ENCODE assay signal across 25 cellular contexts in genomic region chr5:127009784-127010183, GRCh38.
"Had no signal": no experiment of that assay in that cellular context is flagged by ENCODE, and none has a peak within 500 bp of the region (broad histone marks: within the 10 kb centered on the region; RNA-seq: fewer than 3 reads in every experiment).

No MANE protein-coding gene starts in this region.

- H3K27me3 Mint-ChIP-seq: activated B cell treated with CpG ODN at 0.5 μM for 24 hours; activated CD4-positive, alpha-beta T cell treated with anti-CD3 and anti-CD28 coated beads for 36 hours; dendritic cell treated with granulocyte-macrophage colony-stimulating factor and Interleukin-4, amounts not matched to agents 40 ng/mL and 50 ng/mL, for 4 days; memory B cell had no signal

- H2AFZ ChIP-seq: hepatocyte had no signal

- H3K27me3 ChIP-seq: body of pancreas, cardiac muscle cell, hepatocyte, sigmoid colon, spleen, stomach, transverse colon had no signal

- FAIRE-seq: endometrium, urothelium cell line had no signal

- H3K4me2 ChIP-seq: hepatocyte had no signal

- H3K4me3 Mint-ChIP-seq: activated B cell treated with CpG ODN at 0.5 μM for 24 hours; activated CD4-positive, alpha-beta T cell treated with anti-CD3 and anti-CD28 coated beads for 36 hours; activated T-cell treated with anti-CD3 and anti-CD28 coated beads, Interleukin-2, amount 50 U/mL, for 72 hours; dendritic cell treated with granulocyte-macrophage colony-stimulating factor and Interleukin-4, amounts not matched to agents 40 ng/mL and 50 ng/mL, for 4 days; memory B cell; neural crest cell had no signal

- H3K9me3 ChIP-seq: body of pancreas, sigmoid colon, spleen, stomach, transverse colon had no signal

- H3K4me3 ChIP-seq: body of pancreas, cardiac muscle cell, hepatocyte, sigmoid colon, spleen, stomach, transverse colon had no signal

- H3K27ac ChIP-seq: body of pancreas, cardiac muscle cell, hepatocyte, sigmoid colon, spleen, stomach, transverse colon had no signal

- H3K79me2 ChIP-seq: hepatocyte had no signal

- H3K9me3 Mint-ChIP-seq: activated B cell treated with CpG ODN at 0.5 μM for 24 hours; activated T-cell treated with anti-CD3 and anti-CD28 coated beads, Interleukin-2, amount 50 U/mL, for 72 hours; dendritic cell treated with granulocyte-macrophage colony-stimulating factor and Interleukin-4, amounts not matched to agents 40 ng/mL and 50 ng/mL, for 4 days; memory B cell; neural crest cell had no signal

- ATAC-seq: activated CD4-positive, alpha-beta T cell treated with anti-CD3 and anti-CD28 coated beads for 36 hours; activated T-cell treated with anti-CD3 and anti-CD28 coated beads, Interleukin-2, amount 50 U/mL, for 72 hours; body of pancreas had no signal

- H3K4me1 Mint-ChIP-seq: neural crest cell had no signal

- DNase-seq: activated B cell treated with CpG ODN at 0.5 μM for 24 hours; activated CD4-positive, alpha-beta T cell treated with anti-CD3 and anti-CD28 coated beads for 36 hours; activated CD4-positive, alpha-beta T cell treated with anti-CD3 and anti-CD28 coated beads, Interleukin-2, amount 50 U/mL, for 48 hours; activated CD8-positive, alpha-beta memory T cell treated with anti-CD3 and anti-CD28 coated beads, Interleukin-2, amount 50 U/mL, for 48 hours; activated effector memory CD4-positive, alpha-beta T cell treated with Interleukin-2 at 50 U/mL for 16 hours; activated naive CD4-positive, alpha-beta T cell treated with anti-CD3 and anti-CD28 coated beads, Interleukin-2, amount 50 U/mL, for 16 hours; activated T-cell treated with anti-CD3 and anti-CD28 coated beads, Interleukin-2, amount 50 U/mL, for 72 hours; anterior cingulate cortex; body of pancreas; effector CD4-positive, alpha-beta T cell; kidney glomerular epithelial cell; retina; sigmoid colon; spleen; stimulated activated CD4-positive, alpha-beta T cell treated with anti-CD3 and anti-CD28 coated beads, Interleukin-4, amount 100 ng/mL, for 4 hours; stomach; T-helper 9 cell; transverse colon had no signal

- H3K27ac Mint-ChIP-seq: activated B cell treated with CpG ODN at 0.5 μM for 24 hours; activated CD4-positive, alpha-beta T cell treated with anti-CD3 and anti-CD28 coated beads for 36 hours; activated T-cell treated with anti-CD3 and anti-CD28 coated beads, Interleukin-2, amount 50 U/mL, for 72 hours; dendritic cell treated with granulocyte-macrophage colony-stimulating factor and Interleukin-4, amounts not matched to agents 40 ng/mL and 50 ng/mL, for 4 days had no signal

- H3K36me3 ChIP-seq: cardiac muscle cell, sigmoid colon, spleen, stomach, transverse colon had no signal
